In genomic region chr1:43707191-43708005, GRCh38 we compare ENCODE assay signal across 8 cellular contexts. TPM values are rescaled to one million over a fixed set of nuclear protein-coding genes. Genes with fewer than 3 reads are reported as not detected.
DNase-seq lines count a peak whose midpoint lies in the region; ATAC-seq and TF ChIP-seq lines count a peak whose summit lies in the region.

Gene ST3GAL3, plus strand, starts transcription at chr1:43707536. Its CDS starts 28,727 bp downstream, at chr1:43736263.

- peak; percentile 91 for ATAC-seq in HG02588 (IDR thresholded peaks at IDR 0.05; ENCODE audit: unreplicated experiment)
- peak; percentile 96 to 97 for ATAC-seq in activated naive CD4-positive, alpha-beta T cell treated with anti-CD3 and anti-CD28 coated beads, Interleukin-2, amount 50 U/mL, for 72 hours
- peak; percentile 82 for ATAC-seq in thoracic aorta (ENCODE audit: insufficient number of reproducible peaks, low FRiP score, low read depth)

- H3K9me3 Mint-ChIP-seq in activated naive CD4-positive, alpha-beta T cell treated with anti-CD3 and anti-CD28 coated beads, Interleukin-2, amount 50 U/mL, for 72 hours: no peaks in the 10 kb centered on the region
- H3K9me3 Mint-ChIP-seq in glutamatergic neuron (ENCODE audit: unreplicated experiment) (peaks cover 11% of the 10 kb centered on the region), osteocyte (ENCODE audit: unreplicated experiment) (no peaks in the 10 kb centered on the region)

- DNase-seq in GM10248 (ENCODE audit: extremely low spot score) (peak; percentile 97), NCI-H1092 (lab: John Stamatoyannopoulos, UW) (peak; percentile 92), SKM-1 (lab: John Stamatoyannopoulos, UW; ENCODE audit: unreplicated experiment) (peak; percentile 75), glutamatergic neuron (peak; percentile 96), osteocyte (ENCODE audit: extremely low spot score, unreplicated experiment) (peak; percentile 96), thoracic aorta (ENCODE audit: low spot score) (peak; percentile 58)
- DNase-seq in activated naive CD4-positive, alpha-beta T cell treated with anti-CD3 and anti-CD28 coated beads, Interleukin-2, amount 50 U/mL, for 72 hours (ENCODE audit: low spot score in 2 of 2): peak; percentile 92 to 95

- H3K4me1 Mint-ChIP-seq in glutamatergic neuron (ENCODE audit: low read depth, unreplicated experiment): peaks cover 11% of the 10 kb centered on the region
- H3K4me1 Mint-ChIP-seq in osteocyte (ENCODE audit: unreplicated experiment): peaks cover 43% of the 10 kb centered on the region

- no peaks in the 10 kb centered on the region for H3K27me3 ChIP-seq in thoracic aorta (replicated peaks; ENCODE audit: insufficient read depth)

- CTCF ChIA-PET in GM10248 (lab: Yijun Ruan, JAX): interaction anchor here (1.0 to 4.0 kb wide), 5 partner anchors 9 to 239 kb away, joined by 3 to 18 read pairs (median 4); no protein-coding TSS in a partner anchor

- H3K36me3 ChIP-seq in thoracic aorta: peaks cover 17% of the 10 kb centered on the region

- peak within 1 kb of the TSS; percentile 82 for H3K4me3 ChIP-seq in thoracic aorta

- H3K27me3 Mint-ChIP-seq in glutamatergic neuron (ENCODE audit: unreplicated experiment): peaks cover 4% of the 10 kb centered on the region
- H3K27me3 Mint-ChIP-seq in osteocyte (ENCODE audit: unreplicated experiment): no peaks in the 10 kb centered on the region

- no peak for TF ChIP-seq CTCF in GM10248 (IDR thresholded peaks at IDR 0.05; ENCODE audit: control extremely low read depth, extremely low read depth, low read depth, missing control alignments)
- no peak for TF ChIP-seq CTCF in glutamatergic neuron (IDR thresholded peaks at IDR 0.05; ENCODE audit: partially characterized antibody, unreplicated experiment)
- no peak for TF ChIP-seq CTCF in osteocyte (IDR thresholded peaks at IDR 0.05)
- no peak for TF ChIP-seq CTCF in thoracic aorta (IDR thresholded peaks at IDR 0.05)

- no peaks in the 10 kb centered on the region for H3K9me3 ChIP-seq in thoracic aorta

- H3K27ac Mint-ChIP-seq in activated naive CD4-positive, alpha-beta T cell treated with anti-CD3 and anti-CD28 coated beads, Interleukin-2, amount 50 U/mL, for 72 hours: peak within 1 kb of the TSS; percentile 89 to 93
- peak within 1 kb of the TSS; percentile 68 for H3K27ac Mint-ChIP-seq in glutamatergic neuron (ENCODE audit: unreplicated experiment)
- peak within 1 kb of the TSS; percentile 86 for H3K27ac Mint-ChIP-seq in osteocyte (ENCODE audit: unreplicated experiment)

- peaks cover 13 to 30% of the 10 kb centered on the region in 2 donors for H3K36me3 Mint-ChIP-seq in activated naive CD4-positive, alpha-beta T cell treated with anti-CD3 and anti-CD28 coated beads, Interleukin-2, amount 50 U/mL, for 72 hours
- no peaks in the 10 kb centered on the region for H3K36me3 Mint-ChIP-seq in glutamatergic neuron (ENCODE audit: unreplicated experiment)
- peaks cover 18% of the 10 kb centered on the region for H3K36me3 Mint-ChIP-seq in osteocyte (ENCODE audit: unreplicated experiment)

- H3K4me3 Mint-ChIP-seq in glutamatergic neuron (ENCODE audit: unreplicated experiment) (peak within 1 kb of the TSS; percentile 92), osteocyte (ENCODE audit: unreplicated experiment) (peak within 1 kb of the TSS; percentile 90)

- peak within 1 kb of the TSS; percentile 68 to 76 for H3K27ac ChIP-seq in thoracic aorta

- POLR2A ChIA-PET in GM10248 (lab: Yijun Ruan, JAX): interaction anchor here (0.5 to 2.1 kb wide), 4 partner anchors 27 to 229 kb away, joined by 3 to 7 read pairs (median 3); partner anchors contain the start of gene KDM4A

- H3K4me1 ChIP-seq in thoracic aorta (ENCODE audit: control insufficient read depth in 1 of 2, low read depth in 2 of 2): peaks cover 4 to 25% of the 10 kb centered on the region in 2 donors

RNA-seq across cellular contexts. Expression of gene ST3GAL3, which starts in this region (rescaled TPM):
- total RNA-seq in activated naive CD4-positive, alpha-beta T cell treated with anti-CD3 and anti-CD28 coated beads, Interleukin-2, amount 50 U/mL, for 72 hours: 10 to 100 TPM; 21.8 to 22.3 TPM
- 16.5 TPM for total RNA-seq in glutamatergic neuron (ENCODE audit: unreplicated experiment)
- 23.5 and 26.4 TPM in 2 replicates for total RNA-seq in osteocyte
- total RNA-seq in thoracic aorta: 10 to 100 TPM; 26.3 to 36.0 TPM

Comparison
In these comparisons a context has a peak if more than half of its experiments do, and no peak if none do; other contexts are left out.
1. Peak in every context shown above with its lines: DNase-seq, ATAC-seq, H3K4me3 ChIP-seq and H3K27ac ChIP-seq.